ENCODE assay signal across 9 cellular contexts in genomic region chr3:145368748-145369147, GRCh38.
"Had no signal": no experiment of that assay in that cellular context is flagged by ENCODE, and none has a peak within 500 bp of the region (broad histone marks: within the 10 kb centered on the region; RNA-seq: fewer than 3 reads in every experiment).

No MANE protein-coding gene starts in this region.

- H3K9me3 ChIP-seq: HAP-1 had no signal

- DNase-seq: GM23248, GOT3, H7, H9, HCEC 1CT, HFFc6 had no signal

- H3K27ac ChIP-seq: GM23248 had no signal

- H3K4me1 ChIP-seq: HAP-1 had no signal

- H3K4me1 Mint-ChIP-seq: GM23338, H9 had no signal

- H3K4me3 Mint-ChIP-seq: GM23338, H9, HFFc6 had no signal

- H3K27ac Mint-ChIP-seq: GM23338, H9, HFFc6 had no signal

- H3K36me3 ChIP-seq: HAP-1 had no signal

- ATAC-seq: GM23338, HCT116 had no signal

- H3K9ac ChIP-seq: GM23248 had no signal

- H2AFZ ChIP-seq: GM23248, GM23338 had no signal

- H3K4me3 ChIP-seq: GM23248, GM23338, HAP-1 had no signal

- H3K4me2 ChIP-seq: GM23338 had no signal
